ENCODE assay signal across 23 cellular contexts in the genomic region with DNA sequence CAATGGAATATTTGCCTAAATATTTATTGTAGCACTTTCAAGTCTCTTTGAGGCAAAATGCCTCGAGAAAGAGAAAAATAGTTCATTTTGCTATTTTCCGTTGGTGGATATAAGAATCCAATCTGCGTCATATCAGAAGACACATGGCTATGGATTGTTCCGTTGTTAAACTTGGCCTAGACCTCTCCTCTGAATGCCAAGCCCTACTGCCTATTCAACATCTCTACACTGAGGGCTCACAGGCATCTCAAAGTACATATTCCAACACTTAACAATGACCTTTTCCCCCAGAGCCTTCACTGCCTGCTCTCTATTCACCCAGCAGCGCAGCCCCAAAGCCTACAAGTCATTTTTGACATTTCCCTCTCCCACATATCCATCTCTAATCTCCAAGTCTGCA.
A peak's percentile ranks its signal among the peaks of the same experiment; 100 is the strongest.
DNase-seq lines count a peak whose midpoint lies in the region; ATAC-seq, FAIRE-seq and TF ChIP-seq lines count a peak whose summit lies in the region.
"Had no signal": no experiment of that assay in that cellular context is flagged by ENCODE, and none has a peak within 500 bp of the region (broad histone marks: within the 10 kb centered on the region; RNA-seq: fewer than 3 reads in every experiment).

No MANE protein-coding gene starts in this region.

- no peak for DNase-seq in left ventricle myocardium superior
- no peak for DNase-seq in omental fat pad (ENCODE audit: low spot score)
- DNase-seq in stimulated activated naive CD4-positive, alpha-beta T cell treated with Interleukin-2 at 50 U/mL for 16 hours (lab: John Stamatoyannopoulos, UW) = no peak
- DNase-seq in SJCRH30 = no peak
- no peak for DNase-seq in D721Med (ENCODE audit: insufficient read length, low spot score)
- DNase-seq: AML-193; C1 segment of cervical spinal cord; CD4-positive, alpha-beta memory T cell; COR-L47; H9; NCI-H1092; NCI-H1417 treated with DMSO at 0.1 percent for 48 hours; NCI-H1694 treated with DMSO at 0.1 percent for 48 hours; NCI-H2081; NCI-H2227 treated with DMSO at 0.1 percent for 48 hours; NCI-H526 treated with DMSO at 0.1 percent for 48 hours; PC-9; SHP77 had no signal

- TF ChIP-seq CTCF in omental fat pad (IDR thresholded peaks at IDR 0.05) (no peak), D721Med (IDR thresholded peaks at IDR 0.05; ENCODE audit: insufficient read depth, missing control alignments) (no peak)

- H3K4me2 ChIP-seq in BLaER1 = peak overlapping the region; percentile 85
- H3K4me2 ChIP-seq: GM23338, PC-9 had no signal

- H3K36me3 ChIP-seq in BLaER1 = no peaks in the 10 kb centered on the region
- H3K36me3 ChIP-seq in SJCRH30 = no peaks in the 10 kb centered on the region

- H4K20me1 ChIP-seq in BLaER1 = no peaks in the 10 kb centered on the region

- ATAC-seq in left ventricle myocardium superior = peak; percentile 83
- peak; percentile 21 for ATAC-seq in omental fat pad (ENCODE audit: low FRiP score)
- no peak for ATAC-seq in HG03025 (IDR thresholded peaks at IDR 0.05; ENCODE audit: low FRiP score, unreplicated experiment)
- ATAC-seq: A549, GM23338 had no signal

- H3K9me3 ChIP-seq in BLaER1 = peaks cover 2% of the 10 kb centered on the region; the same call in 1 of the 2 replicates
- no peaks in the 10 kb centered on the region for H3K9me3 ChIP-seq in SJCRH30 (replicated peaks)
- H3K9me3 ChIP-seq: A549 had no signal

- no peak overlapping the region for H3K4me3 ChIP-seq in BLaER1
- no peak overlapping the region for H3K4me3 ChIP-seq in SJCRH30
- H3K4me3 ChIP-seq: A549, GM23338, PC-9 had no signal

- no peak for FAIRE-seq in D721Med (lab: Jason Lieb, UNC)

- intact Hi-C loops in left ventricle myocardium superior (cut with micrococcal nuclease) = no loop called here

- H3K27ac ChIP-seq in BLaER1 = peak overlapping the region; percentile 87
- H3K27ac ChIP-seq in cingulate gyrus (ENCODE audit: low read depth, low read length) = peak overlapping the region; percentile 65
- no peak overlapping the region for H3K27ac ChIP-seq in SJCRH30
- H3K27ac ChIP-seq: A549, PC-9 had no signal

- H3K27me3 ChIP-seq in BLaER1 = no peaks in the 10 kb centered on the region
- H3K27me3 ChIP-seq in SJCRH30 = no peaks in the 10 kb centered on the region

- H3K4me1 ChIP-seq in BLaER1 (peaks cover 51% of the 10 kb centered on the region), SJCRH30 (no peaks in the 10 kb centered on the region)

- no peak overlapping the region for H3K9ac ChIP-seq in BLaER1
